In the genomic region with DNA sequence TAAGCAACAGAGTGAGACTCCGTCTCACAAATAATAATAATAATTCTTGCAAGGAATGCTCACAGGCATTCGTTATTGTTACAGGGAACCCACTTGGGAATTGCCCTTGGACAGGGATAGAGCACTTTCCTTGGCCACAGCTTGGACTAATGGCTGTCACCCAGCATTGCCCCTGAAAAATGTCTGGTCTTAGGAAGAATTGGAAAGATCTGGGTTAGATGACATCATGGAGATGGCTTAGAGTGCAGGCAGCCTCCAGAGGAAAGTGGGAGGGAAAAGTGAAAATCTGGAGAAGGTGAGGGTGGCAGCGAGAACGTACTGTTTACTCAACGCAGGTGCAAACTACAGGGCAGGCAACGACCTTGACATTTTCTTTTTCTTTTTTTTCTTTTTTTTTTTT, we compare ENCODE assay signal across 1 cellular context.
TF ChIP-seq lines count a peak whose summit lies in the region.

No MANE protein-coding gene starts in this region.

TF ChIP-seq in GM23338, 12 proteins besides CTCF, POLR2A, EP300 and RAD21:
- TF ChIP-seq, protein P1, sequence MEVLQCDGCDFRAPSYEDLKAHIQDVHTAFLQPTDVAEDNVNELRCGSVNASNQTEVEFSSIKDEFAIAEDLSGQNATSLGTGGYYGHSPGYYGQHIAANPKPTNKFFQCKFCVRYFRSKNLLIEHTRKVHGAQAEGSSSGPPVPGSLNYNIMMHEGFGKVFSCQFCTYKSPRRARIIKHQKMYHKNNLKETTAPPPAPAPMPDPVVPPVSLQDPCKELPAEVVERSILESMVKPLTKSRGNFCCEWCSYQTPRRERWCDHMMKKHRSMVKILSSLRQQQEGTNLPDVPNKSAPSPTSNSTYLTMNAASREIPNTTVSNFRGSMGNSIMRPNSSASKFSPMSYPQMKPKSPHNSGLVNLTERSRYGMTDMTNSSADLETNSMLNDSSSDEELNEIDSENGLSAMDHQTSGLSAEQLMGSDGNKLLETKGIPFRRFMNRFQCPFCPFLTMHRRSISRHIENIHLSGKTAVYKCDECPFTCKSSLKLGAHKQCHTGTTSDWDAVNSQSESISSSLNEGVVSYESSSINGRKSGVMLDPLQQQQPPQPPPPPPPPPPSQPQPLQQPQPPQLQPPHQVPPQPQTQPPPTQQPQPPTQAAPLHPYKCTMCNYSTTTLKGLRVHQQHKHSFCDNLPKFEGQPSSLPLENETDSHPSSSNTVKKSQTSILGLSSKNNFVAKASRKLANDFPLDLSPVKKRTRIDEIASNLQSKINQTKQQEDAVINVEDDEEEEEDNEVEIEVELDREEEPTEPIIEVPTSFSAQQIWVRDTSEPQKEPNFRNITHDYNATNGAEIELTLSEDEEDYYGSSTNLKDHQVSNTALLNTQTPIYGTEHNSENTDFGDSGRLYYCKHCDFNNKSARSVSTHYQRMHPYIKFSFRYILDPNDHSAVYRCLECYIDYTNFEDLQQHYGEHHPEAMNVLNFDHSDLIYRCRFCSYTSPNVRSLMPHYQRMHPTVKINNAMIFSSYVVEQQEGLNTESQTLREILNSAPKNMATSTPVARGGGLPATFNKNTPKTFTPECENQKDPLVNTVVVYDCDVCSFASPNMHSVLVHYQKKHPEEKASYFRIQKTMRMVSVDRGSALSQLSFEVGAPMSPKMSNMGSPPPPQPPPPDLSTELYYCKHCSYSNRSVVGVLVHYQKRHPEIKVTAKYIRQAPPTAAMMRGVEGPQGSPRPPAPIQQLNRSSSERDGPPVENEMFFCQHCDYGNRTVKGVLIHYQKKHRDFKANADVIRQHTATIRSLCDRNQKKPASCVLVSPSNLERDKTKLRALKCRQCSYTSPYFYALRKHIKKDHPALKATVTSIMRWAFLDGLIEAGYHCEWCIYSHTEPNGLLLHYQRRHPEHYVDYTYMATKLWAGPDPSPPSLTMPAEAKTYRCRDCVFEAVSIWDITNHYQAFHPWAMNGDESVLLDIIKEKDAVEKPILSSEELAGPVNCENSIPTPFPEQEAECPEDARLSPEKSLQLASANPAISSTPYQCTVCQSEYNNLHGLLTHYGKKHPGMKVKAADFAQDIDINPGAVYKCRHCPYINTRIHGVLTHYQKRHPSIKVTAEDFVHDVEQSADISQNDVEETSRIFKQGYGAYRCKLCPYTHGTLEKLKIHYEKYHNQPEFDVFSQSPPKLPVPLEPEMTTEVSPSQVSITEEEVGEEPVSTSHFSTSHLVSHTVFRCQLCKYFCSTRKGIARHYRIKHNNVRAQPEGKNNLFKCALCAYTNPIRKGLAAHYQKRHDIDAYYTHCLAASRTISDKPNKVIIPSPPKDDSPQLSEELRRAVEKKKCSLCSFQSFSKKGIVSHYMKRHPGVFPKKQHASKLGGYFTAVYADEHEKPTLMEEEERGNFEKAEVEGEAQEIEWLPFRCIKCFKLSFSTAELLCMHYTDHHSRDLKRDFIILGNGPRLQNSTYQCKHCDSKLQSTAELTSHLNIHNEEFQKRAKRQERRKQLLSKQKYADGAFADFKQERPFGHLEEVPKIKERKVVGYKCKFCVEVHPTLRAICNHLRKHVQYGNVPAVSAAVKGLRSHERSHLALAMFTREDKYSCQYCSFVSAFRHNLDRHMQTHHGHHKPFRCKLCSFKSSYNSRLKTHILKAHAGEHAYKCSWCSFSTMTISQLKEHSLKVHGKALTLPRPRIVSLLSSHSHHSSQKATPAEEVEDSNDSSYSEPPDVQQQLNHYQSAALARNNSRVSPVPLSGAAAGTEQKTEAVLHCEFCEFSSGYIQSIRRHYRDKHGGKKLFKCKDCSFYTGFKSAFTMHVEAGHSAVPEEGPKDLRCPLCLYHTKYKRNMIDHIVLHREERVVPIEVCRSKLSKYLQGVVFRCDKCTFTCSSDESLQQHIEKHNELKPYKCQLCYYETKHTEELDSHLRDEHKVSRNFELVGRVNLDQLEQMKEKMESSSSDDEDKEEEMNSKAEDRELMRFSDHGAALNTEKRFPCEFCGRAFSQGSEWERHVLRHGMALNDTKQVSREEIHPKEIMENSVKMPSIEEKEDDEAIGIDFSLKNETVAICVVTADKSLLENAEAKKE (CRISPR knock-in tag; IDR thresholded peaks at IDR 0.05): no peak
- no peak for TF ChIP-seq ETS1 (IDR thresholded peaks at IDR 0.05)
- TF ChIP-seq ZNF114 (CRISPR knock-in tag; IDR thresholded peaks at IDR 0.05): no peak
- TF ChIP-seq, protein P2, sequence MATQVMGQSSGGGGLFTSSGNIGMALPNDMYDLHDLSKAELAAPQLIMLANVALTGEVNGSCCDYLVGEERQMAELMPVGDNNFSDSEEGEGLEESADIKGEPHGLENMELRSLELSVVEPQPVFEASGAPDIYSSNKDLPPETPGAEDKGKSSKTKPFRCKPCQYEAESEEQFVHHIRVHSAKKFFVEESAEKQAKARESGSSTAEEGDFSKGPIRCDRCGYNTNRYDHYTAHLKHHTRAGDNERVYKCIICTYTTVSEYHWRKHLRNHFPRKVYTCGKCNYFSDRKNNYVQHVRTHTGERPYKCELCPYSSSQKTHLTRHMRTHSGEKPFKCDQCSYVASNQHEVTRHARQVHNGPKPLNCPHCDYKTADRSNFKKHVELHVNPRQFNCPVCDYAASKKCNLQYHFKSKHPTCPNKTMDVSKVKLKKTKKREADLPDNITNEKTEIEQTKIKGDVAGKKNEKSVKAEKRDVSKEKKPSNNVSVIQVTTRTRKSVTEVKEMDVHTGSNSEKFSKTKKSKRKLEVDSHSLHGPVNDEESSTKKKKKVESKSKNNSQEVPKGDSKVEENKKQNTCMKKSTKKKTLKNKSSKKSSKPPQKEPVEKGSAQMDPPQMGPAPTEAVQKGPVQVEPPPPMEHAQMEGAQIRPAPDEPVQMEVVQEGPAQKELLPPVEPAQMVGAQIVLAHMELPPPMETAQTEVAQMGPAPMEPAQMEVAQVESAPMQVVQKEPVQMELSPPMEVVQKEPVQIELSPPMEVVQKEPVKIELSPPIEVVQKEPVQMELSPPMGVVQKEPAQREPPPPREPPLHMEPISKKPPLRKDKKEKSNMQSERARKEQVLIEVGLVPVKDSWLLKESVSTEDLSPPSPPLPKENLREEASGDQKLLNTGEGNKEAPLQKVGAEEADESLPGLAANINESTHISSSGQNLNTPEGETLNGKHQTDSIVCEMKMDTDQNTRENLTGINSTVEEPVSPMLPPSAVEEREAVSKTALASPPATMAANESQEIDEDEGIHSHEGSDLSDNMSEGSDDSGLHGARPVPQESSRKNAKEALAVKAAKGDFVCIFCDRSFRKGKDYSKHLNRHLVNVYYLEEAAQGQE (IDR thresholded peaks at IDR 0.05; ENCODE audit: unreplicated experiment): no peak
- TF ChIP-seq EZH2phosphoT487 (IDR thresholded peaks at IDR 0.05; ENCODE audit: unreplicated experiment): no peak
- TF ChIP-seq POLR2AphosphoS5 (IDR thresholded peaks at IDR 0.05; ENCODE audit: low read depth): no peak
- no peak for TF ChIP-seq EZH2 (IDR thresholded peaks at IDR 0.05; ENCODE audit: low read depth, unreplicated experiment)
- no peak for TF ChIP-seq STAT1 (IDR thresholded peaks at IDR 0.05; ENCODE audit: unreplicated experiment)
- TF ChIP-seq JUNB (IDR thresholded peaks at IDR 0.05; ENCODE audit: unreplicated experiment): no peak
- no peak for TF ChIP-seq ZNF331 (CRISPR knock-in tag; IDR thresholded peaks at IDR 0.05; ENCODE audit: low read depth)
- TF ChIP-seq CREB1 (CRISPR knock-in tag; IDR thresholded peaks at IDR 0.05; ENCODE audit: low read depth): no peak
